Comparison of ENCODE assay signal across 10 cellular contexts in genomic region chr11:87300640-87301381, GRCh38.
DNase-seq lines count a peak whose midpoint lies in the region; ATAC-seq and TF ChIP-seq lines count a peak whose summit lies in the region.
"Had no signal": no experiment of that assay in that cellular context is flagged by ENCODE, and none has a peak within 500 bp of the region (broad histone marks: within the 10 kb centered on the region; RNA-seq: fewer than 3 reads in every experiment).

No MANE protein-coding gene starts in this region.

- H3K27me3 ChIP-seq in right cardiac atrium (ENCODE audit: control insufficient read depth, insufficient read depth) = no peaks in the 10 kb centered on the region
- H3K27me3 ChIP-seq in colonic mucosa = no peaks in the 10 kb centered on the region
- H3K27me3 ChIP-seq: BLaER1 had no signal

- no peaks in the 10 kb centered on the region for H3K9me3 ChIP-seq in right cardiac atrium (ENCODE audit: control insufficient read depth, low read length)
- H3K9me3 ChIP-seq in colonic mucosa = no peaks in the 10 kb centered on the region
- H3K9me3 ChIP-seq: BLaER1 had no signal

- H3K4me3 ChIP-seq in right cardiac atrium (ENCODE audit: low read length) (no peak overlapping the region), colonic mucosa (no peak overlapping the region)
- H3K4me3 ChIP-seq: BLaER1 had no signal

- ATAC-seq in left ventricle myocardium superior = peak; percentile 16
- no peak for ATAC-seq in right cardiac atrium
- ATAC-seq in HG03565 (IDR thresholded peaks at IDR 0.05; ENCODE audit: unreplicated experiment) = peak; percentile 40
- no peak for ATAC-seq in HG03045 (IDR thresholded peaks at IDR 0.05; ENCODE audit: unreplicated experiment)

- DNase-seq in left ventricle myocardium superior = no peak
- no peak for DNase-seq in right cardiac atrium
- no peak for DNase-seq in colonic mucosa
- no peak for DNase-seq in kidney glomerular epithelial cell (lab: John Stamatoyannopoulos, UW)
- no peak for DNase-seq in activated T-cell treated with anti-CD3 and anti-CD28 coated beads, Interleukin-2, amount 50 U/mL, for 48 hours
- no peak for DNase-seq in anterior cingulate cortex (lab: John Stamatoyannopoulos, UW)

- H3K27ac ChIP-seq in right cardiac atrium (ENCODE audit: low read length) = no peak overlapping the region
- peak overlapping the region; percentile 56 for H3K27ac ChIP-seq in colonic mucosa
- H3K27ac ChIP-seq: BLaER1, parathyroid adenoma had no signal

- 62% methylated on average over 3 of the region's 3 CpGs for WGBS in right cardiac atrium

- peak overlapping the region in 1 of 2 donors; percentile 27 for H3K9ac ChIP-seq in colonic mucosa (ENCODE audit: low read depth in 2 of 2, low read length in 2 of 2)
- H3K9ac ChIP-seq: BLaER1, parathyroid adenoma had no signal

- intact Hi-C loops in left ventricle myocardium superior (cut with micrococcal nuclease) (no loop called here), right cardiac atrium (cut with DNase I) (no loop called here), colonic mucosa (cut with DNase I) (no loop called here)

- H3K36me3 ChIP-seq in colonic mucosa = no peaks in the 10 kb centered on the region

- H3K4me1 ChIP-seq in right cardiac atrium (ENCODE audit: control insufficient read depth, insufficient read depth, low read length) (peaks cover 5% of the 10 kb centered on the region), colonic mucosa (no peaks in the 10 kb centered on the region)
- H3K4me1 ChIP-seq: BLaER1, parathyroid adenoma had no signal

- no peak for TF ChIP-seq CTCF in colonic mucosa (IDR thresholded peaks at IDR 0.05)

Comparison
In these comparisons a context has a peak if more than half of its experiments do, and no peak if none do; other contexts are left out.
1. ATAC-seq: peak in left ventricle myocardium superior (single experiment) and HG03565 (single experiment); none in right cardiac atrium (0 of 2) and HG03045 (single experiment).